In genomic region chr1:159172599-159173291, GRCh38 we compare ENCODE assay signal across 11 cellular contexts. TPM values are rescaled to one million over a fixed set of nuclear protein-coding genes. Genes with fewer than 3 reads are reported as not detected.
A peak's percentile ranks its signal among the peaks of the same experiment; 100 is the strongest.
DNase-seq lines count a peak whose midpoint lies in the region; ATAC-seq and TF ChIP-seq lines count a peak whose summit lies in the region.
"Had no signal": no experiment of that assay in that cellular context is flagged by ENCODE, and none has a peak within 500 bp of the region (broad histone marks: within the 10 kb centered on the region; RNA-seq: fewer than 3 reads in every experiment).

No MANE protein-coding gene starts in this region.

- peaks cover 77% of the 10 kb centered on the region for H3K27me3 Mint-ChIP-seq in mesothelial cell of epicardium (ENCODE audit: low read depth)
- H3K27me3 Mint-ChIP-seq in stimulated activated naive CD8-positive, alpha-beta T cell treated with anti-CD3 and anti-CD28 coated beads, Interleukin-15, amount 100 ng/mL, for 72 hours, result peaks cover 74% of the 10 kb centered on the region

- no peak overlapping the region for H3K4me3 Mint-ChIP-seq in mesothelial cell of epicardium
- no peak overlapping the region for H3K4me3 Mint-ChIP-seq in stimulated activated naive CD8-positive, alpha-beta T cell treated with anti-CD3 and anti-CD28 coated beads, Interleukin-15, amount 100 ng/mL, for 72 hours

- no peaks in the 10 kb centered on the region for H3K9me3 Mint-ChIP-seq in mesothelial cell of epicardium
- H3K9me3 Mint-ChIP-seq in stimulated activated naive CD8-positive, alpha-beta T cell treated with anti-CD3 and anti-CD28 coated beads, Interleukin-15, amount 100 ng/mL, for 72 hours, result peaks cover 0 to 5% of the 10 kb centered on the region in 2 donors

- DNase-seq in G401 (ENCODE audit: low spot score) (peak; percentile 94), anterior cingulate cortex (lab: John Stamatoyannopoulos, UW) (peak in 36 of 58 donors; percentile 13 to 83 (median 42)), hypothalamus (lab: John Stamatoyannopoulos, UW) (peak in 28 of 51 donors; percentile 6 to 69 (median 31)), mesothelial cell of epicardium (ENCODE audit: low spot score in 2 of 2, unreplicated experiment in 2 of 2) (no peak), dermis blood vessel endothelial cell (no peak)
- DNase-seq in stimulated activated naive CD8-positive, alpha-beta T cell treated with anti-CD3 and anti-CD28 coated beads, Interleukin-15, amount 100 ng/mL, for 72 hours, result no peak
- DNase-seq: Caco-2, kidney glomerular epithelial cell, NCI-H1930 had no signal

- peak overlapping the region; percentile 54 for H3K4me3 ChIP-seq in rectal smooth muscle tissue (ENCODE audit: low read length)

- H3K9ac ChIP-seq in rectal smooth muscle tissue (ENCODE audit: low read length), result no peak overlapping the region

- ATAC-seq in HG02973 (IDR thresholded peaks at IDR 0.05; ENCODE audit: unreplicated experiment), result no peak
- ATAC-seq in stimulated activated naive CD8-positive, alpha-beta T cell treated with anti-CD3 and anti-CD28 coated beads, Interleukin-15, amount 100 ng/mL, for 72 hours, result no peak

- in situ Hi-C loops in G401 (cut with HindIII; ENCODE audit: low sequenced_read_pairs), result no loop called here

- no peak overlapping the region for H3K27ac Mint-ChIP-seq in mesothelial cell of epicardium
- H3K27ac Mint-ChIP-seq in stimulated activated naive CD8-positive, alpha-beta T cell treated with anti-CD3 and anti-CD28 coated beads, Interleukin-15, amount 100 ng/mL, for 72 hours, result no peak overlapping the region

- H3K36me3 Mint-ChIP-seq in mesothelial cell of epicardium, result no peaks in the 10 kb centered on the region

- H3K4me1 Mint-ChIP-seq in mesothelial cell of epicardium, result peaks cover 10% of the 10 kb centered on the region
- H3K4me1 Mint-ChIP-seq in stimulated activated naive CD8-positive, alpha-beta T cell treated with anti-CD3 and anti-CD28 coated beads, Interleukin-15, amount 100 ng/mL, for 72 hours, result peaks cover 6% of the 10 kb centered on the region

- H3K36me3 ChIP-seq in rectal smooth muscle tissue (ENCODE audit: control insufficient read depth, insufficient read depth, low read length), result no peaks in the 10 kb centered on the region

- H3K27me3 ChIP-seq in rectal smooth muscle tissue (ENCODE audit: control insufficient read depth, insufficient read depth, low read length), result peaks cover 10% of the 10 kb centered on the region

- no peak overlapping the region for H3K27ac ChIP-seq in rectal smooth muscle tissue (ENCODE audit: low read depth, low read length)

- no peak for TF ChIP-seq CTCF in mesothelial cell of epicardium (IDR thresholded peaks at IDR 0.05; ENCODE audit: unreplicated experiment)

- H3K4me1 ChIP-seq in rectal smooth muscle tissue (ENCODE audit: control insufficient read depth, insufficient read depth, low read length), result no peaks in the 10 kb centered on the region
- H3K4me1 ChIP-seq: Caco-2 had no signal

RNA-seq across cellular contexts. Expression of gene CADM3, which starts 1.3 kb away (rescaled TPM):
- total RNA-seq in G401 (2014; rRNA removed; shearing (Covaris generic)), result not detected in 2 replicates
- 2.9 to 3.2 TPM (median 3.1 TPM) in 3 replicates for total RNA-seq in mesothelial cell of epicardium
- under 0.01 and 0.09 TPM in 2 replicates for total RNA-seq in dermis blood vessel endothelial cell
- total RNA-seq: Caco-2 had no signal

RNA-seq across cellular contexts. Expression of gene ACKR1, which starts 31.9 kb away (rescaled TPM):
- not detected in 2 replicates for total RNA-seq in G401 (2014; rRNA removed; shearing (Covaris generic))
- 0.34 to 0.53 TPM (median 0.38 TPM) in 3 replicates for total RNA-seq in mesothelial cell of epicardium
- total RNA-seq in dermis blood vessel endothelial cell, result 0.17 TPM in 1 of 2 replicates, not detected in the other
- total RNA-seq: Caco-2 had no signal

Comparison
In these comparisons a context has a peak if more than half of its experiments do, and no peak if none do; other contexts are left out.
1. DNase-seq: peak in G401 (single experiment), anterior cingulate cortex (36 of 58) and hypothalamus (28 of 51); none in mesothelial cell of epicardium (0 of 2), dermis blood vessel endothelial cell (single experiment) and stimulated activated naive CD8-positive, alpha-beta T cell treated with anti-CD3 and anti-CD28 coated beads, Interleukin-15, amount 100 ng/mL, for 72 hours (0 of 2).